8 cellular contexts compared by ENCODE assay signal in the genomic region with DNA sequence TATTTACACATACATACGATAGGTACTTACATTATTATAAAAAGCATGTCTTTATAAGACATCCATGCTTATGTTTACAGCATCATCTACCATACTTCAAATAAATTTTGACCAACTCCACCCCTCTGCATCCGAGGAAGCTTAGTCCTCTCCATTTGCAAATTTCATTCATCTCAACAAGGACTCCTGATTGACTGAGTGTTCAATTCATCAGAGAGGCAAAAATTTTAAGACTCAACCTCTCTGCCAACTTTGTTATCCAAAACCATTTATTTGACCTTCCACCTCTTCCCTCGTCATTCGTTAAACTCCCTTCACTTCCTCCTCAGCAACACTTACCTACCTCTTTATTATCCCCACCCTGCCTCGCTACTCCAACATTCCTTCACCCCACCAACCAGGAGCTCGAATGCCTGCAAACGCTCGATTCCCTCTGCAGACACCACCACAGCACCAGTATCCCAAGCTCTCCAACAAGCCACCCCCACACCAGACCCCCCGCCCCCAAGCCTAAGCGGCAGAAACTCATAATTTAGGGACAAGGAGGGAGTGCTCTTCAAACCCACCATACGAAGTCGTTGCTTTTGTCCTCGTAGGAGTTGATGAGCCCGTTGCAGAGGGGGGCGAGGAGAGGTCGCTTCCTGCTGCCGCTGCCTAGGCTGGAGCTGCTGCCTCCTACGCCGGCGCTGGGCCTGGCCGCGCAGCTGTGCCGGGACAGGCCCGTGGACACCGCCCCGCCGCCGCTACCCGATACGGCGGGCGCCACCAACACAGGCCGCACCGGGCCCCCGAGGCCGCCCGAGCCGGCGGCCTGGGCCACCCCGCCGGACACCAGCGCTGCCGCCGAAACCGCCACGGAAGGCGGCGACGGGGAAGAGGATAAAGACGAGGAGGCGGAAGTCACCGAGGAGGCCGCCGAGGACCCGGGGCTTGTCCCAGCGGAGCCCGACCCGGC. TPM values are rescaled to one million over a fixed set of nuclear protein-coding genes. Genes with fewer than 3 reads are reported as not detected.
DNase-seq lines count a peak whose midpoint lies in the region; ATAC-seq and TF ChIP-seq lines count a peak whose summit lies in the region.

No MANE protein-coding gene starts in this region.

- peaks cover 56% of the 10 kb centered on the region for H3K79me2 ChIP-seq in MM.1S (ENCODE audit: low read length)

- CTCF ChIA-PET in HEK293T (lab: Yijun Ruan, JAX): no interaction called here
- CTCF ChIA-PET in activated CD8-positive, alpha-beta T cell treated with anti-CD3 and anti-CD28 coated beads for 36 hours (lab: Charles Lee): interaction anchor here (0.8 kb wide), 1 partner anchor 20 kb away, joined by 3 read pairs; no protein-coding TSS in a partner anchor

- H3K4me3 Mint-ChIP-seq in activated CD8-positive, alpha-beta T cell treated with anti-CD3 and anti-CD28 coated beads for 36 hours: peak overlapping the region; percentile 87

- peaks cover 28% of the 10 kb centered on the region for H3F3A ChIP-seq in MM.1S (ENCODE audit: insufficient read depth, low read length)

- H3K4me1 Mint-ChIP-seq in activated CD8-positive, alpha-beta T cell treated with anti-CD3 and anti-CD28 coated beads for 36 hours (ENCODE audit: low read depth): peaks cover 29% of the 10 kb centered on the region

- H3K4me3 ChIP-seq in MM.1S (ENCODE audit: low read length) (peak overlapping the region; percentile 98), mucosa of rectum (ENCODE audit: low read length in 2 of 2) (peak overlapping the region; percentile 93), subcutaneous abdominal adipose tissue (ENCODE audit: low read depth in 1 of 5, low read length in 5 of 5) (peak overlapping the region; percentile 79 to 98 (median 95))

- peak overlapping the region; percentile 89 for H3K27ac Mint-ChIP-seq in activated CD8-positive, alpha-beta T cell treated with anti-CD3 and anti-CD28 coated beads for 36 hours

- H3K27me3 ChIP-seq in MM.1S (replicated peaks; ENCODE audit: insufficient read depth, low read length): no peaks in the 10 kb centered on the region
- no peaks in the 10 kb centered on the region for H3K27me3 ChIP-seq in mucosa of rectum (ENCODE audit: control insufficient read depth in 2 of 2, insufficient read depth in 2 of 2, low read length in 2 of 2)
- H3K27me3 ChIP-seq in subcutaneous abdominal adipose tissue (ENCODE audit: control insufficient read depth in 5 of 5, insufficient read depth in 4 of 5, low read length in 5 of 5): no peaks in the 10 kb centered on the region

- no peaks in the 10 kb centered on the region for H3K9me3 ChIP-seq in MM.1S (replicated peaks; ENCODE audit: insufficient read depth, low read length)
- H3K9me3 ChIP-seq in mucosa of rectum (ENCODE audit: control insufficient read depth in 2 of 2, low read length in 2 of 2): no peaks in the 10 kb centered on the region
- H3K9me3 ChIP-seq in subcutaneous abdominal adipose tissue (ENCODE audit: control insufficient read depth in 5 of 5, low read length in 5 of 5): no peaks in the 10 kb centered on the region

- POLR2A ChIA-PET in HEK293T (lab: Yijun Ruan, JAX): interaction anchor here (0.7 kb wide), 1 partner anchor 365 kb away, joined by 4 read pairs; no protein-coding TSS in a partner anchor
- POLR2A ChIA-PET in activated CD8-positive, alpha-beta T cell treated with anti-CD3 and anti-CD28 coated beads for 36 hours (lab: Charles Lee): interaction anchor here (0.6 to 1.5 kb wide), 9 partner anchors 9 to 941 kb away, joined by 3 to 6 read pairs (median 3); no protein-coding TSS in a partner anchor

- H3K27ac ChIP-seq in MM.1S (ENCODE audit: low read length): peak overlapping the region; percentile 82
- peak overlapping the region; percentile 97 for H3K27ac ChIP-seq in mucosa of rectum (ENCODE audit: low read depth in 2 of 2, low read length in 2 of 2)
- peak overlapping the region; percentile 90 for H3K27ac ChIP-seq in subcutaneous abdominal adipose tissue (ENCODE audit: low read depth, low read length)

- H3K36me3 ChIP-seq in MM.1S (replicated peaks; ENCODE audit: insufficient read depth, low read length) (no peaks in the 10 kb centered on the region), mucosa of rectum (ENCODE audit: control insufficient read depth in 2 of 2, insufficient read depth in 2 of 2, low read length in 2 of 2) (no peaks in the 10 kb centered on the region), subcutaneous abdominal adipose tissue (ENCODE audit: control insufficient read depth in 5 of 5, insufficient read depth in 5 of 5, low read length in 5 of 5) (no peaks in the 10 kb centered on the region)

- peak overlapping the region; percentile 81 for H3K4me2 ChIP-seq in MM.1S (ENCODE audit: low read depth, low read length)

- no peaks in the 10 kb centered on the region for H3K27me3 Mint-ChIP-seq in activated CD8-positive, alpha-beta T cell treated with anti-CD3 and anti-CD28 coated beads for 36 hours

- H3K4me1 ChIP-seq in MM.1S (ENCODE audit: low read length) (peaks cover 12% of the 10 kb centered on the region), mucosa of rectum (ENCODE audit: control insufficient read depth in 2 of 2, insufficient read depth in 2 of 2, low read length in 2 of 2) (peaks cover 5 to 19% of the 10 kb centered on the region in 2 donors), subcutaneous abdominal adipose tissue (ENCODE audit: control insufficient read depth in 5 of 5, insufficient read depth in 5 of 5, low read length in 5 of 5) (peaks cover 6 to 36% (median 34%) of the 10 kb centered on the region in 5 donors)

- peak overlapping the region; percentile 95 for H2AFZ ChIP-seq in MM.1S (ENCODE audit: low read length)

- H3K9ac ChIP-seq in MM.1S (ENCODE audit: low read length) (peak overlapping the region; percentile 93), mucosa of rectum (ENCODE audit: low read depth in 1 of 2, low read length in 2 of 2) (peak overlapping the region; percentile 84 to 93), subcutaneous abdominal adipose tissue (ENCODE audit: low read length in 5 of 5) (peak overlapping the region; percentile 91 to 95 (median 94))

- H3K9me3 Mint-ChIP-seq in activated CD8-positive, alpha-beta T cell treated with anti-CD3 and anti-CD28 coated beads for 36 hours: no peaks in the 10 kb centered on the region

- H4K20me1 ChIP-seq in MM.1S (ENCODE audit: insufficient read depth, low read length): peaks cover 10% of the 10 kb centered on the region

- peak; percentile 32 for ATAC-seq in activated CD8-positive, alpha-beta T cell treated with anti-CD3 and anti-CD28 coated beads for 36 hours

- TF ChIP-seq POLR2A in erythroblast (IDR thresholded peaks at IDR 0.05; ENCODE audit: low read length): no peak

- intact Hi-C loops in activated CD8-positive, alpha-beta T cell treated with anti-CD3 and anti-CD28 coated beads for 36 hours (cut with micrococcal nuclease): loop anchor here (5.0 kb wide), 1 partner anchor 134 kb away; no protein-coding TSS in a partner anchor

- H3K9me2 ChIP-seq in MM.1S (replicated peaks; ENCODE audit: insufficient read depth, low read length): no peaks in the 10 kb centered on the region

- H3K36me3 Mint-ChIP-seq in activated CD8-positive, alpha-beta T cell treated with anti-CD3 and anti-CD28 coated beads for 36 hours (ENCODE audit: low read depth): peaks cover 18% of the 10 kb centered on the region

- peak; percentile 5 to 21 (median 17) for DNase-seq in activated CD8-positive, alpha-beta memory T cell treated with anti-CD3 and anti-CD28 coated beads for 48 hours (ENCODE audit: low read depth in 2 of 3, low spot score in 2 of 3)
- no peak for DNase-seq in activated CD8-positive, alpha-beta memory T cell treated with anti-CD3 and anti-CD28 coated beads for 24 hours
- DNase-seq in HEK293T (ENCODE audit: extremely low spot score): peak; percentile 53
- peak; percentile 41 for DNase-seq in MM.1S
- DNase-seq in activated CD8-positive, alpha-beta T cell treated with anti-CD3 and anti-CD28 coated beads for 36 hours: peak; percentile 62
- DNase-seq in erythroblast (lab: John Stamatoyannopoulos, UW): peak; percentile 75 to 83

- no peak for TF ChIP-seq CTCF in MM.1S (IDR thresholded peaks at IDR 0.05; ENCODE audit: low read length)
- no peak for TF ChIP-seq CTCF in activated CD8-positive, alpha-beta T cell treated with anti-CD3 and anti-CD28 coated beads for 36 hours (IDR thresholded peaks at IDR 0.05)

TF ChIP-seq in HEK293T, 16 proteins besides CTCF, POLR2A, EP300 and RAD21:
- TF ChIP-seq ARNT (IDR thresholded peaks at IDR 0.05) (no peak), ZNF384 (IDR thresholded peaks at IDR 0.05) (no peak), CTBP1 (IDR thresholded peaks at IDR 0.05; ENCODE audit: borderline replicate concordance) (no peak)

RNA-seq across cellular contexts. Expression of a gene that starts 0.8 kb away (rescaled TPM):
- total RNA-seq in activated CD8-positive, alpha-beta T cell treated with anti-CD3 and anti-CD28 coated beads for 36 hours: 10 to 100 TPM; 33.8 to 36.9 TPM
